In genomic region chr17:64025732-64026294, GRCh38 we compare ENCODE assay signal across 1 cellular context.
TF ChIP-seq lines count a peak whose summit lies in the region.

No MANE protein-coding gene starts in this region.

TF ChIP-seq in K562, 482 proteins besides CTCF, POLR2A, EP300 and RAD21 (continued from another document and continues in another):
- TF ChIP-seq HMBOX1 (IDR thresholded peaks at IDR 0.05), result no peak
- TF ChIP-seq IRF1 (CRISPR knock-in tag; IDR thresholded peaks at IDR 0.05; ENCODE audit: borderline replicate concordance), result no peak
- no peak for TF ChIP-seq ZNF551 (CRISPR knock-in tag; IDR thresholded peaks at IDR 0.05)
- TF ChIP-seq ZNF165 (CRISPR knock-in tag; IDR thresholded peaks at IDR 0.05; ENCODE audit: borderline replicate concordance), result no peak
- no peak for TF ChIP-seq NR4A1 (CRISPR knock-in tag; IDR thresholded peaks at IDR 0.05)
- TF ChIP-seq NR4A1 (tag; IDR thresholded peaks at IDR 0.05), result 0 out of 2 replicates have a peak, but pooled peaks have one; percentile 60
- no peak for TF ChIP-seq ZFX (CRISPR knock-in tag; IDR thresholded peaks at IDR 0.05)
- no peak for TF ChIP-seq SFPQ (IDR thresholded peaks at IDR 0.05; ENCODE audit: low read depth, low read length)
- no peak for TF ChIP-seq CTCFL (IDR thresholded peaks at IDR 0.05; ENCODE audit: borderline replicate concordance, insufficient read depth, low read depth, low read length, poor library complexity, severe bottlenecking)
- TF ChIP-seq MEF2D (tag; conservative IDR thresholded peaks at IDR 0.05; ENCODE audit: low read depth), result no peak
- no peak for TF ChIP-seq ARID2 (IDR thresholded peaks at IDR 0.05)
- no peak for TF ChIP-seq POLR2G (IDR thresholded peaks at IDR 0.05; ENCODE audit: low read depth, low read length)
- no peak for TF ChIP-seq TCF7L2 (IDR thresholded peaks at IDR 0.05; ENCODE audit: low read depth, low read length)
- peak; percentile 50; the same call in 1 of the 2 replicates for TF ChIP-seq ARID1B (IDR thresholded peaks at IDR 0.05)
- no peak for TF ChIP-seq COPS2 (conservative IDR thresholded peaks at IDR 0.05)
- TF ChIP-seq IRF9 (tag; IDR thresholded peaks at IDR 0.05), result no peak
- TF ChIP-seq CBFA2T2 (conservative IDR thresholded peaks at IDR 0.05), result no peak
- TF ChIP-seq CHD1 (IDR thresholded peaks at IDR 0.05; ENCODE audit: low read length), result no peak
- no peak for TF ChIP-seq NUFIP1 (IDR thresholded peaks at IDR 0.05; ENCODE audit: partially characterized antibody)
- TF ChIP-seq JUN (IDR thresholded peaks at IDR 0.05; ENCODE audit: borderline replicate concordance, low read depth, low read length), result peak; percentile 70; the same call in 1 of the 2 replicates
- TF ChIP-seq JUN (CRISPR knock-in tag; IDR thresholded peaks at IDR 0.05; ENCODE audit: borderline replicate concordance), result no peak
- TF ChIP-seq FOXP1 (CRISPR knock-in tag; IDR thresholded peaks at IDR 0.05), result 0 out of 2 replicates have a peak, but pooled peaks have one; percentile 28
- no peak for TF ChIP-seq CSDE1 (IDR thresholded peaks at IDR 0.05)
- no peak for TF ChIP-seq NFIX (CRISPR knock-in tag; IDR thresholded peaks at IDR 0.05; ENCODE audit: low read depth)
- TF ChIP-seq FOXO4 (CRISPR knock-in tag; IDR thresholded peaks at IDR 0.05), result no peak
- no peak for TF ChIP-seq POLR2AphosphoS5 (IDR thresholded peaks at IDR 0.05; ENCODE audit: control insufficient read depth, insufficient read depth, low read depth, low read length)
- TF ChIP-seq HDAC3 (IDR thresholded peaks at IDR 0.05; ENCODE audit: borderline replicate concordance, partially characterized antibody), result no peak
- TF ChIP-seq ZC3H4 (CRISPR knock-in tag; IDR thresholded peaks at IDR 0.05; ENCODE audit: borderline replicate concordance), result no peak
- TF ChIP-seq SOX6 (IDR thresholded peaks at IDR 0.05), result peak; percentile 75
- TF ChIP-seq ZNF282 (CRISPR knock-in tag; IDR thresholded peaks at IDR 0.05), result no peak
- TF ChIP-seq MTA3 (IDR thresholded peaks at IDR 0.05; ENCODE audit: borderline replicate concordance), result peak; percentile 89
- TF ChIP-seq ZFP91 (CRISPR knock-in tag; IDR thresholded peaks at IDR 0.05), result no peak
- TF ChIP-seq SNAPC5 (CRISPR knock-in tag; IDR thresholded peaks at IDR 0.05), result no peak
- TF ChIP-seq TRIM25 (IDR thresholded peaks at IDR 0.05; ENCODE audit: borderline replicate concordance), result no peak
- no peak for TF ChIP-seq ZHX1 (conservative IDR thresholded peaks at IDR 0.05; ENCODE audit: low read length)
- no peak for TF ChIP-seq BMI1 (IDR thresholded peaks at IDR 0.05; ENCODE audit: low read length)
- no peak for TF ChIP-seq ZKSCAN3 (CRISPR knock-in tag; IDR thresholded peaks at IDR 0.05)
- TF ChIP-seq ZNF561 (CRISPR knock-in tag; conservative IDR thresholded peaks at IDR 0.05), result no peak
- peak; percentile 82 for TF ChIP-seq TEAD4 (IDR thresholded peaks at IDR 0.05; ENCODE audit: low read length)
- no peak for TF ChIP-seq TEAD4 (CRISPR knock-in tag; IDR thresholded peaks at IDR 0.05; ENCODE audit: borderline replicate concordance)
- no peak for TF ChIP-seq ZNF277 (CRISPR knock-in tag; IDR thresholded peaks at IDR 0.05; ENCODE audit: borderline replicate concordance)
- TF ChIP-seq ZNF79 (CRISPR knock-in tag; IDR thresholded peaks at IDR 0.05; ENCODE audit: low read depth), result no peak
- TF ChIP-seq KAT8 (IDR thresholded peaks at IDR 0.05; ENCODE audit: low read depth), result no peak
- TF ChIP-seq POLR2AphosphoS2 (IDR thresholded peaks at IDR 0.05; ENCODE audit: low read length), result no peak
- no peak for TF ChIP-seq POLR3A (IDR thresholded peaks at IDR 0.05; ENCODE audit: borderline replicate concordance, extremely low read depth, insufficient read depth, insufficient read length)
- TF ChIP-seq CLOCK (CRISPR knock-in tag; IDR thresholded peaks at IDR 0.05; ENCODE audit: borderline replicate concordance), result no peak
- TF ChIP-seq ZNF134 (CRISPR knock-in tag; conservative IDR thresholded peaks at IDR 0.05), result 0 out of 2 replicates have a peak, but pooled peaks have one; percentile 8
